In genomic region chr3:9422712-9423424, GRCh38 we compare ENCODE assay signal across 8 cellular contexts. TPM values are rescaled to one million over a fixed set of nuclear protein-coding genes. Genes with fewer than 3 reads are reported as not detected.
A peak's percentile ranks its signal among the peaks of the same experiment; 100 is the strongest.
DNase-seq lines count a peak whose midpoint lies in the region; ATAC-seq and TF ChIP-seq lines count a peak whose summit lies in the region.

No MANE protein-coding gene starts in this region.

- ATAC-seq in HG03432 (IDR thresholded peaks at IDR 0.05; ENCODE audit: unreplicated experiment): no peak

- POLR2A ChIA-PET in RWPE1 (lab: Yijun Ruan, JAX; ENCODE audit: low non-redundant PET): no interaction called here

- H3K4me3 ChIP-seq in LNCaP clone FGC (ENCODE audit: low read depth, low read length): peak overlapping the region; percentile 25
- H3K4me3 ChIP-seq in skin epidermis: no peak overlapping the region

- H3K27ac ChIP-seq in RWPE1 (peak overlapping the region; percentile 5; the same call in 1 of the 2 replicates), skin epidermis (peak overlapping the region in 19 of 21 experiments; percentile 2 to 76 (median 55))

- H3K4me1 ChIP-seq in ES-I3 (ENCODE audit: insufficient read depth, low read length): peaks cover 12% of the 10 kb centered on the region

- DNase-seq in LNCaP clone FGC (ENCODE audit: low read depth) (peak; percentile 99), RWPE1 (ENCODE audit: low spot score) (peak; percentile 70), cerebellum (ENCODE audit: low spot score) (peak; percentile 88), islet precursor cell (peak; percentile 87)
- no peak for DNase-seq in activated CD4-positive, alpha-beta T cell treated with anti-CD3 and anti-CD28 coated beads for 4 hours

- CTCF ChIA-PET in RWPE1 (lab: Yijun Ruan, JAX): interaction anchor here (0.7 kb wide), 1 partner anchor 232 kb away, joined by 3 read pairs; no protein-coding TSS in a partner anchor

- peak overlapping the region; percentile 8; the same call in 1 of the 2 replicates for H3K9ac ChIP-seq in ES-I3 (ENCODE audit: low read depth, low read length)

- peak; percentile 53 for TF ChIP-seq CTCF in LNCaP clone FGC (IDR thresholded peaks at IDR 0.05; ENCODE audit: control insufficient read depth, extremely low read depth, insufficient read depth)
- peak; percentile 60 for TF ChIP-seq CTCF in RWPE1 (conservative IDR thresholded peaks at IDR 0.05; ENCODE audit: low read depth)

- no peaks in the 10 kb centered on the region for H3K9me3 ChIP-seq in ES-I3 (ENCODE audit: control insufficient read depth, insufficient read depth, low read length)

- H3K36me3 ChIP-seq in ES-I3 (ENCODE audit: insufficient read depth, low read length): peaks cover 12% of the 10 kb centered on the region

RNA-seq across cellular contexts. Expression of gene SETD5, which starts 25.5 kb away (rescaled TPM):
- 100.0 TPM for total RNA-seq in cerebellum

Comparison
In these comparisons a context has a peak if more than half of its experiments do, and no peak if none do; other contexts are left out.
1. DNase-seq: peak in LNCaP clone FGC (single experiment), RWPE1 (single experiment), cerebellum (single experiment) and islet precursor cell (single experiment); none in activated CD4-positive, alpha-beta T cell treated with anti-CD3 and anti-CD28 coated beads for 4 hours (0 of 2).